Comparison of ENCODE assay signal across 8 cellular contexts in the genomic region with DNA sequence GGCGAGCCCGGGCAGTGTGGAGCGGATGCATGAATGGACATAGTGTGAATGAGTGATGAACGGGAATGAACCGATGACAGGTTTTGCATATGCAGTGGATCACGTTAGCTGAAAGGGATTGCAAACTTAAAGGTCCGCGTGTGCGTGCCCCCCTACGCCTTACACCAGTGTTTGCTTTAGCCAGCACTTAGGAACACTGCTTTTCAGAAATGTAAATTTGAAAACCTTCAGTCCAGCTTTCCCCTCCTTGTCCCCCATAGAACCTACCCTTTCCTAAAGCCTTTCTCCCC. TPM values are rescaled to one million over a fixed set of nuclear protein-coding genes. Genes with fewer than 3 reads are reported as not detected.
DNase-seq lines count a peak whose midpoint lies in the region; ATAC-seq and TF ChIP-seq lines count a peak whose summit lies in the region.

No MANE protein-coding gene starts in this region.

- CTCF ChIA-PET in BJ (lab: Yijun Ruan, JAX) (interaction anchor here (1.2 to 2.1 kb wide), 3 partner anchors 12 to 72 kb away, joined by 3 to 8 read pairs (median 5); no protein-coding TSS in a partner anchor), activated B cell treated with CpG ODN at 0.5 μM for 24 hours (lab: Charles Lee) (interaction anchor here (1.2 kb wide), 1 partner anchor 36 kb away, joined by 4 read pairs; no protein-coding TSS in a partner anchor)

- H3K36me3 Mint-ChIP-seq in activated B cell treated with CpG ODN at 0.5 μM for 24 hours (ENCODE audit: low read depth): peaks cover 25% of the 10 kb centered on the region

- no peaks in the 10 kb centered on the region for H3K9me3 ChIP-seq in iPS-18a (ENCODE audit: control insufficient read depth, low read depth, low read length)
- no peaks in the 10 kb centered on the region for H3K9me3 ChIP-seq in subcutaneous abdominal adipose tissue (ENCODE audit: control insufficient read depth in 5 of 5, low read length in 5 of 5)

- H3K9me3 Mint-ChIP-seq in activated B cell treated with CpG ODN at 0.5 μM for 24 hours: no peaks in the 10 kb centered on the region

- H3K4me1 Mint-ChIP-seq in activated B cell treated with CpG ODN at 0.5 μM for 24 hours: peaks cover 24% of the 10 kb centered on the region

- ATAC-seq in activated B cell treated with CpG ODN at 0.5 μM for 24 hours (ENCODE audit: low read depth) (no peak), HG02759 (IDR thresholded peaks at IDR 0.05; ENCODE audit: unreplicated experiment) (no peak)

- peak overlapping the region; percentile 72 for H3K27ac Mint-ChIP-seq in activated B cell treated with CpG ODN at 0.5 μM for 24 hours

- H3K27me3 ChIP-seq in BJ (ENCODE audit: control insufficient read depth, insufficient read depth, low read length): no peaks in the 10 kb centered on the region
- no peaks in the 10 kb centered on the region for H3K27me3 ChIP-seq in iPS-18a (ENCODE audit: control insufficient read depth, insufficient read depth, low read length)
- H3K27me3 ChIP-seq in subcutaneous abdominal adipose tissue (ENCODE audit: control insufficient read depth in 5 of 5, insufficient read depth in 4 of 5, low read length in 5 of 5): peaks cover 0 to 11% (median 3%) of the 10 kb centered on the region in 5 donors

- peak overlapping the region; percentile 97 for H3K9ac ChIP-seq in iPS-18a (ENCODE audit: low read length)
- peak overlapping the region in 1 of 5 donors; percentile 45 for H3K9ac ChIP-seq in subcutaneous abdominal adipose tissue (ENCODE audit: low read length in 5 of 5)

- POLR2A ChIA-PET in BJ (lab: Charles Lee) (no interaction called here), activated B cell treated with CpG ODN at 0.5 μM for 24 hours (lab: Charles Lee) (interaction anchor here (0.6 to 1.6 kb wide), 9 partner anchors 36 to 1537 kb away, joined by 3 to 10 read pairs (median 3); partner anchors contain the start of genes CEP78, TLE4 and VPS13A)

- DNase-seq in BJ (ENCODE audit: low read depth): no peak
- DNase-seq in H4 (ENCODE audit: low spot score): peak; percentile 14
- DNase-seq in activated B cell treated with CpG ODN at 0.5 μM for 24 hours: no peak
- no peak for DNase-seq in NCI-H2171 (lab: John Stamatoyannopoulos, UW)
- DNase-seq in occipital lobe (lab: John Stamatoyannopoulos, UW): no peak

- intact Hi-C loops in activated B cell treated with CpG ODN at 0.5 μM for 24 hours (cut with micrococcal nuclease): loop anchor here (1.0 to 5.0 kb wide), 4 partner anchors 37 to 1273 kb away; partner anchors contain the start of genes CEP78, TLE4 and VPS13A

- peaks cover 7% of the 10 kb centered on the region for H3K27me3 Mint-ChIP-seq in activated B cell treated with CpG ODN at 0.5 μM for 24 hours

- peak overlapping the region; percentile 87 for H3K27ac ChIP-seq in iPS-18a (ENCODE audit: low read length)
- peak overlapping the region; percentile 41 for H3K27ac ChIP-seq in subcutaneous abdominal adipose tissue (ENCODE audit: low read depth, low read length)

- peak overlapping the region; percentile 96 for H3K4me3 ChIP-seq in BJ (ENCODE audit: low read depth, low read length)
- peak overlapping the region; percentile 97 for H3K4me3 ChIP-seq in iPS-18a (ENCODE audit: low read length)
- H3K4me3 ChIP-seq in subcutaneous abdominal adipose tissue (ENCODE audit: low read depth in 1 of 5, low read length in 5 of 5): peak overlapping the region; percentile 53 to 74 (median 71)

- H3K4me3 Mint-ChIP-seq in activated B cell treated with CpG ODN at 0.5 μM for 24 hours: peak overlapping the region; percentile 89

- H3K4me1 ChIP-seq in iPS-18a (ENCODE audit: control insufficient read depth, low read depth, low read length) (peaks cover 10% of the 10 kb centered on the region), subcutaneous abdominal adipose tissue (ENCODE audit: control insufficient read depth in 5 of 5, insufficient read depth in 5 of 5, low read length in 5 of 5) (peaks cover 2 to 26% (median 24%) of the 10 kb centered on the region in 5 donors)

- TF ChIP-seq CTCF in BJ (IDR thresholded peaks at IDR 0.05; ENCODE audit: insufficient read depth, low read depth, low read length): no peak
- no peak for TF ChIP-seq CTCF in activated B cell treated with CpG ODN at 0.5 μM for 24 hours (IDR thresholded peaks at IDR 0.05)

- H3K36me3 ChIP-seq in BJ (ENCODE audit: control insufficient read depth, insufficient read depth, low read length) (peaks cover 2% of the 10 kb centered on the region), iPS-18a (ENCODE audit: control insufficient read depth, low read depth, low read length) (peaks cover 29% of the 10 kb centered on the region), subcutaneous abdominal adipose tissue (ENCODE audit: control insufficient read depth in 5 of 5, insufficient read depth in 5 of 5, low read length in 5 of 5) (no peaks in the 10 kb centered on the region)

RNA-seq across cellular contexts. Expression of gene PSAT1, which starts 0.7 kb away (rescaled TPM):
- polyA plus RNA-seq in BJ (2011; rRNA removed): 307 and 428 TPM in 2 replicates
- polyA minus RNA-seq in BJ (2011; rRNA and poly(A)+ RNA removed): 144 and 184 TPM in 2 replicates
- total RNA-seq in H4 (2014; rRNA removed; shearing (Covaris generic)): 238 and 323 TPM in 2 replicates
- total RNA-seq in activated B cell treated with CpG ODN at 0.5 μM for 24 hours (58.3 and 59.4 TPM in 2 replicates), occipital lobe (31.8 TPM)
